Comparison of ENCODE assay signal across 15 cellular contexts in the genomic region with DNA sequence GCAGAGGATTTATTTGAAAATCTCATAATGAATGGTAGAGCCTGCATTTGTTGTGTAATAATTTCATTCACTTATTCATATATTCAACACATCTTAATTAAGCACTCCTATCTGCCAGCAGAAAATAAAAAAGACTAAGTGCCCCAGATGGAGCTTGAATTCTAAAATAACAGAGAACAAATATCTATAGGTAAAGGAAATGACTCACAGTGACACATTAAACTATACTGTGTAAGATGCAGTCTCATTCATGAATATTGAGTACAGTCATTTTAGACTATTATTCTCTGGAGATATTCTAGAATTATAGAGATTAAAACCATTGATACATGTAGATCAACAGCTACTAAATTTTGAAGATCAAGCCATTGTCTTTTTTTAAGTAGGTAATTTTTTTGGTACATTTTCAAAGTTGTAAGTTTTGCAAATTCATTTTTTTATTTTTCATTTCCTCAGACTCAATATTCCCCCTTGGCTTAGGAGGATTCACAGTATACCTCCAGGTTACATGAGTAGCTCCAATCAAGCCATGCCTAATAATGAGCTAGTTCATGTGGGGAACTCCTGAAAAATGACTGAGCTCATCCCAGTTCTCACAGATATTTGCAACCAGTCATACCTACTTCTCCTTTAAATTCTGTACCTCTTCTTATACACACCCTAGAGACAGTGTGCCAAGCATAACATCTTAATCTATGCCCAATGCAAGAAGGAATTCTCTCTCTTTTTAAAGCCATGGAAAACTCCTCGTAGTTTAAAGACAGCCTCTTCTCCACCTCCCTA.
DNase-seq lines count a peak whose midpoint lies in the region; ATAC-seq, FAIRE-seq and TF ChIP-seq lines count a peak whose summit lies in the region.
"Had no signal": no experiment of that assay in that cellular context is flagged by ENCODE, and none has a peak within 500 bp of the region (broad histone marks: within the 10 kb centered on the region; RNA-seq: fewer than 3 reads in every experiment).

No MANE protein-coding gene starts in this region.

- TF ChIP-seq POLR2A in H54 (IDR thresholded peaks at IDR 0.05; ENCODE audit: low read depth, low read length) = no peak
- TF ChIP-seq POLR2A in endothelial cell of umbilical vein (IDR thresholded peaks at IDR 0.05; ENCODE audit: low read depth, low read length) = no peak
- no peak for TF ChIP-seq POLR2A in heart left ventricle (IDR thresholded peaks at IDR 0.05)

- H2AFZ ChIP-seq in endothelial cell of umbilical vein (ENCODE audit: low read depth, low read length) = no peak overlapping the region

- 35 to 64% (median 54%) methylated on average over 1 of the region's 1 CpG for WGBS in heart left ventricle, 4 donors

- BruUV-seq in endothelial cell of umbilical vein (replicated peaks; lab: Mats Ljungman, UMichigan) = no TSS peak

- CTCF ChIA-PET in endothelial cell of umbilical vein (lab: Charles Lee) = interaction anchor here (1.2 to 2.4 kb wide), 4 partner anchors 10 to 549 kb away, joined by 3 to 11 read pairs (median 6); a partner anchor contains a TSS

- FAIRE-seq in H54 (lab: Jason Lieb, UNC) (peak; percentile 48), endothelial cell of umbilical vein (lab: Jason Lieb, UNC) (no peak)
- FAIRE-seq: HTR-8/SVneo, K562 had no signal

- H3K4me1 ChIP-seq in endothelial cell of umbilical vein (ENCODE audit: control insufficient read depth, extremely low read depth, insufficient read depth, low read length) (peaks cover 5% of the 10 kb centered on the region), skeletal muscle satellite cell (ENCODE audit: control insufficient read depth, insufficient read depth, low read length) (peaks cover 7% of the 10 kb centered on the region), heart left ventricle (no peaks in the 10 kb centered on the region)

- no peak overlapping the region for H3K4me2 ChIP-seq in endothelial cell of umbilical vein (ENCODE audit: insufficient read depth, low read length)
- H3K4me2 ChIP-seq in skeletal muscle satellite cell (ENCODE audit: low read length) = peak overlapping the region; percentile 10

- H3K9ac ChIP-seq in endothelial cell of umbilical vein (replicated peaks; ENCODE audit: extremely low read depth, insufficient read depth, low read length) (no peak overlapping the region), skeletal muscle satellite cell (ENCODE audit: low read depth, low read length) (no peak overlapping the region)

- H3K9me1 ChIP-seq in endothelial cell of umbilical vein (replicated peaks; ENCODE audit: control insufficient read depth, extremely low read depth, insufficient read depth, low read length) = no peaks in the 10 kb centered on the region

- TF ChIP-seq CTCF in endothelial cell of umbilical vein (IDR thresholded peaks at IDR 0.05; ENCODE audit: extremely low read depth in 1 of 2, insufficient read depth in 1 of 2, low read depth in 1 of 2, low read length in 2 of 2) (no peak), heart left ventricle (IDR thresholded peaks at IDR 0.05) (no peak)

- H3K27me3 ChIP-seq in endothelial cell of umbilical vein (ENCODE audit: control insufficient read depth in 2 of 2, insufficient read depth in 2 of 2, low read length in 2 of 2) = no peaks in the 10 kb centered on the region
- H3K27me3 ChIP-seq in skeletal muscle satellite cell (ENCODE audit: control insufficient read depth, insufficient read depth, low read length) = no peaks in the 10 kb centered on the region
- no peaks in the 10 kb centered on the region for H3K27me3 ChIP-seq in heart left ventricle

- POLR2A ChIA-PET in endothelial cell of umbilical vein (lab: Charles Lee) = no interaction called here

- dilution Hi-C loops in endothelial cell of umbilical vein (cut with MboI; ENCODE audit: extremely low pct_ligation_motif_present, low sequenced_read_pairs) = no loop called here

- H3K36me3 ChIP-seq in endothelial cell of umbilical vein (ENCODE audit: control insufficient read depth in 2 of 2, extremely low read depth in 1 of 2, insufficient read depth in 2 of 2, low read length in 2 of 2) (no peaks in the 10 kb centered on the region), skeletal muscle satellite cell (ENCODE audit: insufficient read depth, low read length) (no peaks in the 10 kb centered on the region), heart left ventricle (no peaks in the 10 kb centered on the region)

- no peaks in the 10 kb centered on the region for H4K20me1 ChIP-seq in endothelial cell of umbilical vein (replicated peaks; ENCODE audit: control insufficient read depth, extremely low read depth, insufficient read depth, low read length)

- no peaks in the 10 kb centered on the region for H3K79me2 ChIP-seq in endothelial cell of umbilical vein (ENCODE audit: control insufficient read depth, insufficient read depth, low read length)

- intact Hi-C loops in endothelial cell of umbilical vein (cut with micrococcal nuclease) (no loop called here), heart left ventricle (cut with DNase I) (no loop called here)

- no peaks in the 10 kb centered on the region for H3K9me3 ChIP-seq in endothelial cell of umbilical vein (replicated peaks; ENCODE audit: control insufficient read depth, insufficient read depth, low read length)
- no peaks in the 10 kb centered on the region for H3K9me3 ChIP-seq in skeletal muscle satellite cell (replicated peaks; ENCODE audit: low read length)
- no peaks in the 10 kb centered on the region for H3K9me3 ChIP-seq in heart left ventricle

- ATAC-seq in heart left ventricle = no peak
- ATAC-seq: CD8-positive, alpha-beta T cell; K562 had no signal

- no peak overlapping the region for H3K4me3 ChIP-seq in endothelial cell of umbilical vein (replicated peaks in 1 of 3; ENCODE audit: insufficient read depth in 1 of 3, low read depth in 1 of 3, low read length in 3 of 3)
- no peak overlapping the region for H3K4me3 ChIP-seq in skeletal muscle satellite cell (ENCODE audit: low read length)
- H3K4me3 ChIP-seq in heart left ventricle = no peak overlapping the region
- H3K4me3 ChIP-seq: K562 had no signal

- H3K27ac ChIP-seq in endothelial cell of umbilical vein (ENCODE audit: insufficient read depth, low read depth, low read length) = no peak overlapping the region
- H3K27ac ChIP-seq in heart left ventricle = no peak overlapping the region

- DNase-seq in H54 (ENCODE audit: insufficient read length, low spot score) (no peak), RKO (ENCODE audit: low spot score) (peak; percentile 33), endothelial cell of umbilical vein (ENCODE audit: low read depth, low spot score) (no peak), SIG-M5 (lab: John Stamatoyannopoulos, UW) (no peak), heart left ventricle (no peak)
- no peak for DNase-seq in stimulated activated CD4-positive, alpha-beta T cell treated with anti-CD3 and anti-CD28 coated beads, Interleukin-4, amount 100 ng/mL, for 4 hours
- DNase-seq: CD8-positive, alpha-beta T cell; HCEC 1CT; NCI-H1048; NCI-H2227 treated with DMSO at 0.1 percent for 48 hours; NCI-H526 treated with DMSO at 0.1 percent for 48 hours; SHP77 had no signal

TF ChIP-seq in endothelial cell of umbilical vein, 7 proteins besides CTCF, POLR2A, EP300 and RAD21:
- TF ChIP-seq MYC (IDR thresholded peaks at IDR 0.05; ENCODE audit: low read depth, low read length) (no peak), GATA2 (IDR thresholded peaks at IDR 0.05; ENCODE audit: insufficient read depth, insufficient read length, low read depth, low read length) (no peak), POLR2AphosphoS5 (IDR thresholded peaks at IDR 0.05; ENCODE audit: insufficient read depth, low read depth, low read length) (no peak), EZH2 (IDR thresholded peaks at IDR 0.05; ENCODE audit: borderline replicate concordance, low read depth, low read length, severe bottlenecking) (no peak), FOS (IDR thresholded peaks at IDR 0.05; ENCODE audit: borderline replicate concordance, insufficient read depth, low read length) (peak; percentile 52)
